In the genomic region with DNA sequence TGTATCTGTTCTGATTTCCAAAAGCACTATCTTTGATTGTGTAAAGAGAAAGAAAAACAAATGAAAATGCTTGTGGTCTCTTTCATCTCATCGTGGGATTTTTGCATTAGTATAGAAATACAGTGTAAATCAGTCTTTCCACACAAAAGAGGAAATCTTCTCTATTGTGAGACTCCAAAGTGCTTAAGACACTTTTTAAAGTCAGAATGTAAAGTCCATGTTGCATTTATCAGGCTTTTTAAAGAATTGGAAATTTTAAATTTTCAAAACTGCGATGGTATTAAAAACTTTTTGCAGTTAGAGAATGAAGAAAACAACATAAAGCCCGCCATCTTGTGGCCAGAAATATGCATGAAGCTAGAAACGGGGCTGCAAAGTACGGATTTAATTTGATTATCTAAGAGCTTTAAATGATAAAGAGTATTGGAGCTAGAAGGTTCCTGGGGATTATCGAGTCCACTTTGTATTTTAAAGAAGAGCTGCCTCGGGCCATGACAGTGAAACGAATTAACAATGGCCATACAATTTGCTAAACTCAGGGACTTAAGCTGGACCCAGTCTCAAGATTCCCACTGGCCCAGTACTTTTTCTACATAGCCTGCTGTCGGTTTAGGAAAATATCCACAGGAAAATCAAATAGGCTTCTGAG, we compare ENCODE assay signal across 1 cellular context.
TF ChIP-seq lines count a peak whose summit lies in the region.

No MANE protein-coding gene starts in this region.

TF ChIP-seq in H1, 55 proteins besides CTCF, POLR2A, EP300 and RAD21:
- TF ChIP-seq CHD7 (IDR thresholded peaks at IDR 0.05; ENCODE audit: insufficient replicate concordance, low read length) (peak; percentile 56), BACH1 (IDR thresholded peaks at IDR 0.05; ENCODE audit: low read length) (no peak)
